ENCODE assay signal across 10 cellular contexts in genomic region chr11:60087239-60087638, GRCh38. TPM values are rescaled to one million over a fixed set of nuclear protein-coding genes. Genes with fewer than 3 reads are reported as not detected.
"Had no signal": no experiment of that assay in that cellular context is flagged by ENCODE, and none has a peak within 500 bp of the region (broad histone marks: within the 10 kb centered on the region; RNA-seq: fewer than 3 reads in every experiment).

No MANE protein-coding gene starts in this region.

- H3K4me1 ChIP-seq: HAP-1 had no signal

- H3K27ac ChIP-seq: GM23248, HL-60 had no signal

- H3K9me3 ChIP-seq: HAP-1 had no signal

- H3K4me3 ChIP-seq: GM23248, HAP-1 had no signal

- ATAC-seq: HCT116, HepG2 had no signal

- DNase-seq: GM23248, GOT3, H7, HFFc6 had no signal

- H3K36me3 ChIP-seq: HAP-1 had no signal

RNA-seq across cellular contexts. Expression of gene MS4A2, which starts 1.2 kb away (rescaled TPM):
- total RNA-seq: GM23248, H4, H7, HepG2, HFFc6, HT1080 had no signal

RNA-seq across cellular contexts. Expression of gene MS4A3, which starts 30.8 kb away (rescaled TPM):
- total RNA-seq: GM23248, H4, H7, HepG2, HFFc6, HT1080 had no signal

RNA-seq across cellular contexts. Expression of gene OOSP2, which starts 47.0 kb away (rescaled TPM):
- total RNA-seq: GM23248, H4, H7, HepG2, HFFc6, HT1080 had no signal
